Comparison of ENCODE assay signal across 8 cellular contexts in the genomic region with DNA sequence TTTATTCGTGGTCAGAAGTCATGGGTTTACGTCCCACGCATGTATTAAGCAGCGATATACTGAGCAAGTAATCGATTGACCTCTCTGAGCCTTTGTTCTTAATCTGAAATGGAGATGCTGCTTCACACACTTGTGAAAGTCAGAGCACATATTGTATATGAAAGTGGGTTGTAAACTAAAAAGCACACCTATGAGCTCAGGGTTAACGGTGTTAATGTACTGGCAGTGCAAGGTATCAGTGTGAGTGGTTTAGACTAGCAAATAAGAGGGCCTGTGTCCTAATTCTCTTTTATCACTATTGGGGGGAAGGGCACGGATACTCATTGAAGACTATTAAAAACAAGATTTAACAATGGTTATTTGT. TPM values are rescaled to one million over a fixed set of nuclear protein-coding genes. Genes with fewer than 3 reads are reported as not detected.
DNase-seq lines count a peak whose midpoint lies in the region; ATAC-seq, FAIRE-seq and TF ChIP-seq lines count a peak whose summit lies in the region.

No MANE protein-coding gene starts in this region.

- peak overlapping the region; percentile 91 for H3K27ac Mint-ChIP-seq in memory B cell

- H3K4me3 Mint-ChIP-seq in memory B cell = peak overlapping the region; percentile 93

- in situ Hi-C loops in K562 (cut with MboI) = no loop called here

- H3K9me3 Mint-ChIP-seq in memory B cell = no peaks in the 10 kb centered on the region

- H4K20me1 ChIP-seq in K562 (replicated peaks; ENCODE audit: control insufficient read depth, insufficient read depth, low read length) = no peaks in the 10 kb centered on the region

- no peak for FAIRE-seq in K562 (lab: Jason Lieb, UNC)

- peak overlapping the region; percentile 97 for H3K4me2 ChIP-seq in K562 (ENCODE audit: insufficient read depth, low read length)

- H3K36me3 ChIP-seq in BJ (ENCODE audit: control insufficient read depth, insufficient read depth, low read length) (no peaks in the 10 kb centered on the region), K562 (ENCODE audit: control insufficient read depth, insufficient read depth, low read length) (peaks cover 37% of the 10 kb centered on the region)

- DNase-seq in BJ (ENCODE audit: low read depth) = no peak
- no peak for DNase-seq in K562 (ENCODE audit: extremely low read depth in 1 of 4, low spot score in 3 of 4)
- no peak for DNase-seq in memory B cell (ENCODE audit: low spot score in 2 of 2)
- no peak for DNase-seq in NCI-H2107 treated with DMSO at 0.1 percent for 48 hours (lab: John Stamatoyannopoulos, UW; ENCODE audit: unreplicated experiment)
- no peak for DNase-seq in NCI-H524 (lab: John Stamatoyannopoulos, UW)
- no peak for DNase-seq in SHP77 treated with DMSO at 0.1 percent for 48 hours (lab: John Stamatoyannopoulos, UW)

- peaks cover 17% of the 10 kb centered on the region for H3K4me1 Mint-ChIP-seq in memory B cell

- TF ChIP-seq EP300 in K562 (IDR thresholded peaks at IDR 0.05; ENCODE audit: low read length) = no peak

- TF ChIP-seq POLR2A in K562 (conservative IDR thresholded peaks at IDR 0.05) = no peak

- POLR2A ChIA-PET in BJ (lab: Charles Lee) (no interaction called here), K562 (lab: Yijun Ruan, JAX) (interaction anchor here (0.6 to 1.5 kb wide), 6 partner anchors 9 to 81 kb away, joined by 3 to 6 read pairs (median 3); no protein-coding TSS in a partner anchor)

- H3K27me3 ChIP-seq in BJ (ENCODE audit: control insufficient read depth, insufficient read depth, low read length) = no peaks in the 10 kb centered on the region
- no peaks in the 10 kb centered on the region for H3K27me3 ChIP-seq in K562 (ENCODE audit: control insufficient read depth in 2 of 2, insufficient read depth in 2 of 2, low read length in 2 of 2)

- WGBS in K562 (ENCODE audit: insufficient coverage, low coverage, missing lambda C conversion rate) = 0% methylated on average over 7 of the region's 7 CpGs

- H3K9me3 ChIP-seq in K562 (replicated peaks; ENCODE audit: control insufficient read depth, insufficient read depth, low read depth, low read length) = no peaks in the 10 kb centered on the region

- no peaks in the 10 kb centered on the region for H3K27me3 Mint-ChIP-seq in memory B cell

- intact Hi-C loops in K562 (cut with micrococcal nuclease) = no loop called here

- H3K79me2 ChIP-seq in K562 (ENCODE audit: control insufficient read depth, insufficient read depth, low read length) = peaks cover 55% of the 10 kb centered on the region

- peak overlapping the region; percentile 93 to 99 for H3K9ac ChIP-seq in K562 (ENCODE audit: insufficient read depth in 1 of 2, low read depth in 2 of 2, low read length in 2 of 2)

- H3K9me1 ChIP-seq in K562 (ENCODE audit: control insufficient read depth, insufficient read depth, low read length) = no peaks in the 10 kb centered on the region

- H3K4me1 ChIP-seq in K562 (replicated peaks in 1 of 2; ENCODE audit: control insufficient read depth in 2 of 2, insufficient read depth in 2 of 2, low read length in 2 of 2) = peaks cover 3 to 4% of the 10 kb centered on the region in 2 experiments; a peak in 2 of 5 replicates

- H3K27ac ChIP-seq in K562 (ENCODE audit: extremely low read depth, low read depth, low read length) = peak overlapping the region; percentile 95

- peaks cover 5% of the 10 kb centered on the region for H3K36me3 Mint-ChIP-seq in memory B cell

- CTCF ChIA-PET in BJ (lab: Yijun Ruan, JAX) = interaction anchor here (0.6 to 1.9 kb wide), 5 partner anchors 10 to 632 kb away, joined by 3 to 6 read pairs (median 4); no protein-coding TSS in a partner anchor
- CTCF ChIA-PET in K562 (lab: Yijun Ruan, JAX; ENCODE audit: low intra/inter-chr PET ratio) = no interaction called here

- peak; percentile 28 for ATAC-seq in GM19351 (IDR thresholded peaks at IDR 0.05; ENCODE audit: unreplicated experiment)
- ATAC-seq in HG03520 (IDR thresholded peaks at IDR 0.05; ENCODE audit: unreplicated experiment) = peak; percentile 16
- ATAC-seq in K562 = peak; percentile 49
- no peak for ATAC-seq in memory B cell (ENCODE audit: low read depth)

- TF ChIP-seq CTCF in BJ (IDR thresholded peaks at IDR 0.05; ENCODE audit: insufficient read depth, low read depth, low read length) (no peak), K562 (IDR thresholded peaks at IDR 0.05 in 2 of 3, conservative IDR thresholded peaks at IDR 0.05 in 1 of 3; ENCODE audit: insufficient read depth in 2 of 3, low read depth in 1 of 3, low read length in 3 of 3) (no peak)

- H3K4me3 ChIP-seq in BJ (ENCODE audit: low read depth, low read length) (peak overlapping the region; percentile 58), K562 (peak overlapping the region; percentile 71)

- BruUV-seq in K562 (replicated peaks; lab: Mats Ljungman, UMichigan) = no TSS peak

- TF ChIP-seq RAD21 in K562 (CRISPR knock-in tag; conservative IDR thresholded peaks at IDR 0.05 in 1 of 2, IDR thresholded peaks at IDR 0.05 in 1 of 2) = no peak

- peak overlapping the region; percentile 99 for H2AFZ ChIP-seq in K562 (ENCODE audit: low read depth, low read length)

TF ChIP-seq in K562, 482 proteins besides CTCF, POLR2A, EP300 and RAD21:
- peak; percentile 46; the same call in 1 of the 2 replicates for TF ChIP-seq ADNP (tag; IDR thresholded peaks at IDR 0.05)
- TF ChIP-seq ZNF707 (CRISPR knock-in tag; conservative IDR thresholded peaks at IDR 0.05) = 0 out of 2 replicates have a peak, but pooled peaks have one; percentile 17
- TF ChIP-seq, protein P1, sequence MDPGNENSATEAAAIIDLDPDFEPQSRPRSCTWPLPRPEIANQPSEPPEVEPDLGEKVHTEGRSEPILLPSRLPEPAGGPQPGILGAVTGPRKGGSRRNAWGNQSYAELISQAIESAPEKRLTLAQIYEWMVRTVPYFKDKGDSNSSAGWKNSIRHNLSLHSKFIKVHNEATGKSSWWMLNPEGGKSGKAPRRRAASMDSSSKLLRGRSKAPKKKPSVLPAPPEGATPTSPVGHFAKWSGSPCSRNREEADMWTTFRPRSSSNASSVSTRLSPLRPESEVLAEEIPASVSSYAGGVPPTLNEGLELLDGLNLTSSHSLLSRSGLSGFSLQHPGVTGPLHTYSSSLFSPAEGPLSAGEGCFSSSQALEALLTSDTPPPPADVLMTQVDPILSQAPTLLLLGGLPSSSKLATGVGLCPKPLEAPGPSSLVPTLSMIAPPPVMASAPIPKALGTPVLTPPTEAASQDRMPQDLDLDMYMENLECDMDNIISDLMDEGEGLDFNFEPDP (CRISPR knock-in tag; IDR thresholded peaks at IDR 0.05) = no peak
- peak; percentile 26; the same call in 1 of the 2 replicates for TF ChIP-seq ERF (CRISPR knock-in tag; IDR thresholded peaks at IDR 0.05)

RNA-seq across cellular contexts. Expression of a gene that starts 0.7 kb away (rescaled TPM):
- polyA plus RNA-seq in BJ (2011; rRNA removed) = 28.1 and 73.3 TPM in 2 replicates
- polyA minus RNA-seq in BJ (2011; rRNA and poly(A)+ RNA removed) = 11.5 and 11.6 TPM in 2 replicates
- 54.6 and 119 TPM in 2 replicates for total RNA-seq in K562 (2011; cell fraction: chromatin; rRNA removed; ENCODE audit: low replicate concordance)
- total RNA-seq in K562 (2011; cell fraction: nucleolus; rRNA removed) = 45.7 and 45.9 TPM in 2 replicates
- 59.8 and 74.6 TPM in 2 replicates for total RNA-seq in K562 (2011; cell fraction: nucleoplasm; rRNA removed)
- total RNA-seq in K562 (2014; rRNA removed) = 104 TPM in 2 replicates
- 230 and 267 TPM in 2 replicates for total RNA-seq in K562 (2014; rRNA removed; fragmentation: Illumina TruSeq; extraction: Trizol)
- total RNA-seq in K562 (2015; rRNA removed; fragmentation: Illumina TruSeq; extraction: Trizol) = 137 and 158 TPM in 2 replicates
- total RNA-seq in K562 (2021) = 153 and 163 TPM in 2 replicates
- 221 and 303 TPM in 2 replicates for polyA plus RNA-seq in K562 (2011; rRNA removed)
- 49.8 and 118 TPM in 2 replicates for polyA plus RNA-seq in K562 (2011; cell fraction: cytosol; rRNA removed)
- polyA plus RNA-seq in K562 (2011; cell fraction: nucleus; rRNA removed) = 28.7 and 48.0 TPM in 2 replicates
- 87.5 and 143 TPM in 2 replicates for polyA plus RNA-seq in K562 (2012)
- 217 and 218 TPM in 2 replicates for polyA plus RNA-seq in K562 (2014; fragmentation: Illumina TruSeq; extraction: Trizol)
- 100 to 1,000 TPM; 696 to 806 TPM for polyA plus RNA-seq in K562 (2014; fragmentation: Nextera tagmentation; extraction: Ambion mirVana)
- polyA plus RNA-seq in K562 (2014; rRNA removed) = 174 and 183 TPM in 2 replicates
- 236 and 245 TPM in 2 replicates for polyA minus RNA-seq in K562 (2011; rRNA and poly(A)+ RNA removed)
- polyA minus RNA-seq in K562 (2011; cell fraction: cytosol; rRNA and poly(A)+ RNA removed) = 38.3 and 40.2 TPM in 2 replicates
- polyA minus RNA-seq in K562 (2011; cell fraction: nucleus; rRNA and poly(A)+ RNA removed) = 18.6 and 50.8 TPM in 2 replicates

RNA-seq across cellular contexts. Expression of a gene that starts 26.2 kb away (rescaled TPM):
- polyA plus RNA-seq in BJ (2011; rRNA removed) = 182 and 184 TPM in 2 replicates
- polyA minus RNA-seq in BJ (2011; rRNA and poly(A)+ RNA removed) = 40.9 and 61.5 TPM in 2 replicates
- total RNA-seq in K562 (2011; cell fraction: chromatin; rRNA removed; ENCODE audit: low replicate concordance) = 19.7 and 39.0 TPM in 2 replicates
- 10.3 and 11.1 TPM in 2 replicates for total RNA-seq in K562 (2011; cell fraction: nucleolus; rRNA removed)
- total RNA-seq in K562 (2011; cell fraction: nucleoplasm; rRNA removed) = 22.5 and 40.5 TPM in 2 replicates
- total RNA-seq in K562 (2014; rRNA removed) = 189 and 218 TPM in 2 replicates
- total RNA-seq in K562 (2014; rRNA removed; fragmentation: Illumina TruSeq; extraction: Trizol) = 224 and 228 TPM in 2 replicates
- 230 and 260 TPM in 2 replicates for total RNA-seq in K562 (2015; rRNA removed; fragmentation: Illumina TruSeq; extraction: Trizol)
- 207 and 219 TPM in 2 replicates for total RNA-seq in K562 (2021)
- 286 and 326 TPM in 2 replicates for polyA plus RNA-seq in K562 (2011; rRNA removed)
- 118 and 141 TPM in 2 replicates for polyA plus RNA-seq in K562 (2011; cell fraction: cytosol; rRNA removed)
- polyA plus RNA-seq in K562 (2011; cell fraction: nucleus; rRNA removed) = 72.6 and 99.0 TPM in 2 replicates
- 124 and 338 TPM in 2 replicates for polyA plus RNA-seq in K562 (2012)
- 252 and 303 TPM in 2 replicates for polyA plus RNA-seq in K562 (2014; fragmentation: Illumina TruSeq; extraction: Trizol)
- 100 to 1,000 TPM; 727 to 826 TPM for polyA plus RNA-seq in K562 (2014; fragmentation: Nextera tagmentation; extraction: Ambion mirVana)
- polyA plus RNA-seq in K562 (2014; rRNA removed) = 222 and 407 TPM in 2 replicates
- 197 and 210 TPM in 2 replicates for polyA minus RNA-seq in K562 (2011; rRNA and poly(A)+ RNA removed)
- polyA minus RNA-seq in K562 (2011; cell fraction: cytosol; rRNA and poly(A)+ RNA removed) = 90.7 and 93.3 TPM in 2 replicates
- polyA minus RNA-seq in K562 (2011; cell fraction: nucleus; rRNA and poly(A)+ RNA removed) = 8.3 and 15.4 TPM in 2 replicates
